In the genomic region with DNA sequence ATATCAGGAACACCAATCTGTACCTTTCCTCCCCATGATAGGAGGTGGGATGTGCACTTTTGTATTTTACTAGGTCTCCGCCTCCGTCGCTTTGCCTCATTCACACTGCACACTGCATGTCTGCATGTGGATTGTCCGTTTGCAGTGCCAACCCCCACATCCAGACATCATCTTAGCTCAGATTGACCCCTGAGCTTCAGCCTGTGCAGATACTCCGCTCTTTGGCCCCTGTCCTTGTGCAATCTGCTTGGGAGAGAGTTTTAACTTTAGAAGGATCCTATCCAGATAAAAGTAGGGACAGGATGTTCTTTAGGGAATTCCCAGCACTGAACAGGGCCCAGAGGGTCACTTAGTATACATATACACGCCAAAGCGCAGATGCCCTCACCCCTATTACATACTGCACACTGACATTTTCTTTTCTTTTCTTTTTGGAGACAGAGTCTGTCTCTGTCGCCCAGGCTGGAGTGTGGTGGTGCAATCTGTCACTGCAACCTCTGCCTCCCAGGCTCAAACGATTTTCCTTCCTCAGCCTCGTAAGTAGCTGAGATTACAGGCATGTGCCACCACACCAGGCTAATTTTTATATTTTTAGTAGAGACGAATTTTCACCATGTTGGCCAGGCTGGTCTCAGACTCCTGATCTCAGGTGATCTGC, we compare ENCODE assay signal across 31 cellular contexts.
"Had no signal": no experiment of that assay in that cellular context is flagged by ENCODE, and none has a peak within 500 bp of the region (broad histone marks: within the 10 kb centered on the region; RNA-seq: fewer than 3 reads in every experiment).

No MANE protein-coding gene starts in this region.

- H3K36me3 ChIP-seq: adrenal gland, MG63, SJSA1 had no signal

- FAIRE-seq: bronchial epithelial cell had no signal

- H3K4me1 ChIP-seq: adrenal gland, SJSA1 had no signal

- ATAC-seq: activated CD8-positive, alpha-beta T cell treated with anti-CD3 and anti-CD28 coated beads for 36 hours; activated naive CD4-positive, alpha-beta T cell treated with anti-CD3 and anti-CD28 coated beads, Interleukin-2, amount 50 U/mL, for 72 hours; Panc1; T-cell had no signal

- H3K9me3 ChIP-seq: adrenal gland, MG63, SJSA1, SK-N-SH had no signal

- DNase-seq: activated CD4-positive, alpha-beta T cell treated with anti-CD3 and anti-CD28 coated beads for 1 hour; activated CD4-positive, alpha-beta T cell treated with anti-CD3 and anti-CD28 coated beads for 48 hours; activated CD4-positive, CD25-positive, alpha-beta regulatory T cell; activated CD8-positive, alpha-beta T cell treated with anti-CD3 and anti-CD28 coated beads for 36 hours; activated gamma-delta T cell; activated naive CD4-positive, alpha-beta T cell treated with Interleukin-2 at 50 U/mL for 16 hours; activated T-cell treated with anti-CD3 and anti-CD28 coated beads, Interleukin-2, amount 50 U/mL, for 24 hours; adrenal gland; anterior cingulate cortex; caudate nucleus; cerebellar nuclear complex; Kasumi-1; KG1; MG63; MV-4-11; NCI-H1092; NCI-H1436 treated with DMSO at 0.1 percent for 48 hours; NCI-H1694 treated with DMSO at 0.1 percent for 48 hours; NCI-H2029; NCI-H345; NCI-H524 treated with DMSO at 0.1 percent for 48 hours; SHP77; SK-N-SH; T-cell; T-helper 2 cell; T-helper 9 cell had no signal

- H3K4me3 ChIP-seq: adrenal gland, MG63, SJSA1 had no signal

- H3K27ac ChIP-seq: adrenal gland, SJSA1, VCaP had no signal

- H3K27me3 ChIP-seq: adrenal gland, MG63 had no signal
